8 cellular contexts compared by ENCODE assay signal in the genomic region with DNA sequence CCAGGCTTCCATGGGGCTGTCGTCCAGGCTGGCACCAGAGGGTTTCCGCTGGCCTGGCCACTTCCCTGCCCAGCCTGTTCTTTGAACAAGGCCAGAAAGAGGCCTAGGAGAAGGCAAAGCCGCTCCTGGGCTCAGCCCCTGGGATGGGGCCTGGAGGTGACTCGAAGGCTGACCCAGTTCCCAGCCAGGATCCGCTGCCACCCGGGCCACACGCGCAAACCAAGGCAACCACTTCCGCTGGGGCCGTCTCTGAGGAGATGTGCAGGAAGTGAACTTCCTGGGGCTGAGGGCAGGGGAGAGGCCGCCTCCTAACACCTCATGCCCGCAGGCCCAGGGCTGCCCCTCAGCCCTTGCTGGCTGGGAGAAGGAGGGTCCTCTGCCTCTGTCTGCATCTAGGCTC. TPM values are rescaled to one million over a fixed set of nuclear protein-coding genes. Genes with fewer than 3 reads are reported as not detected.
DNase-seq lines count a peak whose midpoint lies in the region; ATAC-seq and TF ChIP-seq lines count a peak whose summit lies in the region.

No MANE protein-coding gene starts in this region.

- no TSS peak for BruUV-seq in PC-3 (replicated peaks; lab: Mats Ljungman, UMichigan)

- CTCF ChIA-PET in PC-3 (lab: Charles Lee), result no interaction called here

- H3K79me2 ChIP-seq in PC-3 (ENCODE audit: low read length), result no peaks in the 10 kb centered on the region

- peak overlapping the region; percentile 27 for H3K4me3 ChIP-seq in Jurkat, Clone E6-1 (ENCODE audit: low read length)
- H3K4me3 ChIP-seq in heart left ventricle, result peak overlapping the region in 1 of 12 donors; percentile 19
- H3K4me3 ChIP-seq in PC-3 (ENCODE audit: low read length), result no peak overlapping the region

- H3K27ac ChIP-seq in heart left ventricle (peak overlapping the region in 8 of 12 donors; percentile 1 to 88 (median 70)), PC-3 (ENCODE audit: low read length) (no peak overlapping the region)

- no peak for TF ChIP-seq CTCF in heart left ventricle (IDR thresholded peaks at IDR 0.05)
- TF ChIP-seq CTCF in PC-3 (conservative IDR thresholded peaks at IDR 0.05; ENCODE audit: low read depth, low read length), result no peak

- DNase-seq in GM19240 (ENCODE audit: insufficient read length, low spot score) (peak; percentile 60), heart left ventricle (peak in 1 of 5 donors; percentile 87), D341Med (ENCODE audit: low spot score) (no peak), NCI-H774 (lab: John Stamatoyannopoulos, UW) (no peak), PC-3 (no peak)
- peak; percentile 88 for DNase-seq in Jurkat, Clone E6-1 (ENCODE audit: low read depth, low spot score)
- DNase-seq in activated CD8-positive, alpha-beta memory T cell treated with anti-CD3 and anti-CD28 coated beads for 4 hours (ENCODE audit: low read depth in 2 of 2), result peak; percentile 65 to 66
- DNase-seq in stimulated activated CD8-positive, alpha-beta memory T cell treated with anti-CD3 and anti-CD28 coated beads, Interleukin-4, amount 100 ng/mL, for 1 hour (ENCODE audit: low read depth in 2 of 2, low spot score in 1 of 2), result peak; percentile 48 to 59

- POLR2A ChIA-PET in PC-3 (lab: Charles Lee; ENCODE audit: unreplicated experiment), result no interaction called here

- H3K9me2 ChIP-seq in PC-3 (replicated peaks; ENCODE audit: low read length), result no peaks in the 10 kb centered on the region

- WGBS in heart left ventricle, 4 donors, result 55 to 63% (median 57%) methylated on average over 4 to 12 of the region's 12 CpGs

- no peak overlapping the region for H3K4me2 ChIP-seq in PC-3 (ENCODE audit: low read length)

- no peak overlapping the region for H2AFZ ChIP-seq in PC-3 (ENCODE audit: low read length)

- ATAC-seq in heart left ventricle (peak in 1 of 4 donors; percentile 0), PC-3 (no peak)

- no peaks in the 10 kb centered on the region for H3F3A ChIP-seq in PC-3 (ENCODE audit: low read length, unreplicated experiment)

- peaks cover 7 to 76% (median 63%) of the 10 kb centered on the region in 12 donors for H3K4me1 ChIP-seq in heart left ventricle
- H3K4me1 ChIP-seq in PC-3 (ENCODE audit: insufficient read depth, low read length), result peaks cover 6% of the 10 kb centered on the region; the same call in 1 of the 2 replicates

- H3K27me3 ChIP-seq in heart left ventricle (no peaks in the 10 kb centered on the region), PC-3 (ENCODE audit: low read length) (no peaks in the 10 kb centered on the region)

- H4K20me1 ChIP-seq in PC-3 (ENCODE audit: low read length), result no peaks in the 10 kb centered on the region

- H3K9me3 ChIP-seq in heart left ventricle (no peaks in the 10 kb centered on the region), PC-3 (ENCODE audit: low read length) (no peaks in the 10 kb centered on the region)

- H3K9ac ChIP-seq in PC-3 (ENCODE audit: low read length), result no peak overlapping the region

- H3K36me3 ChIP-seq in heart left ventricle (peaks cover 0 to 23% (median 7%) of the 10 kb centered on the region in 9 donors), PC-3 (ENCODE audit: low read depth, low read length) (no peaks in the 10 kb centered on the region)

- no peak for TF ChIP-seq POLR2A in heart left ventricle (IDR thresholded peaks at IDR 0.05)

- intact Hi-C loops in heart left ventricle (cut with DNase I), result no loop called here
- intact Hi-C loops in PC-3 (cut with micrococcal nuclease), result no loop called here

RNA-seq across cellular contexts. Expression of gene PLEKHF1, which starts 15.2 kb away (rescaled TPM):
- polyA plus RNA-seq in Jurkat, Clone E6-1 (2012; ENCODE audit: insufficient read depth, insufficient read length), result 23.0 TPM
- total RNA-seq in heart left ventricle, result 10 to 100 TPM in 8 of 9 donors, 1 to 10 TPM in 1; 7.8 to 46.1 (median 17.5) TPM
- polyA plus RNA-seq in heart left ventricle, result 10 to 100 TPM; 38.6 to 42.0 TPM
- total RNA-seq in PC-3 (2014; rRNA removed), result 15.9 and 19.7 TPM in 2 replicates

RNA-seq across cellular contexts. Expression of gene C19orf12, which starts 34.6 kb away (rescaled TPM):
- polyA plus RNA-seq in Jurkat, Clone E6-1 (2012; ENCODE audit: insufficient read depth, insufficient read length), result 16.8 TPM
- total RNA-seq in heart left ventricle, result 10 to 100 TPM; 35.7 to 80.3 (median 49.2) TPM
- 10 to 100 TPM; 34.0 to 47.1 TPM for polyA plus RNA-seq in heart left ventricle
- total RNA-seq in PC-3 (2014; rRNA removed), result 11.8 and 25.2 TPM in 2 replicates

Comparison
In these comparisons a context has a peak if more than half of its experiments do, and no peak if none do; other contexts are left out.
1. DNase-seq: peak in GM19240 (single experiment), Jurkat, Clone E6-1 (single experiment), activated CD8-positive, alpha-beta memory T cell treated with anti-CD3 and anti-CD28 coated beads for 4 hours (2 of 2) and stimulated activated CD8-positive, alpha-beta memory T cell treated with anti-CD3 and anti-CD28 coated beads, Interleukin-4, amount 100 ng/mL, for 1 hour (2 of 2); none in D341Med (single experiment), NCI-H774 (single experiment) and PC-3 (single experiment).